Comparison of ENCODE assay signal across 20 cellular contexts in genomic region chr21:37511848-37512247, GRCh38.
DNase-seq lines count a peak whose midpoint lies in the region; ATAC-seq, FAIRE-seq and TF ChIP-seq lines count a peak whose summit lies in the region.
"Had no signal": no experiment of that assay in that cellular context is flagged by ENCODE, and none has a peak within 500 bp of the region (broad histone marks: within the 10 kb centered on the region; RNA-seq: fewer than 3 reads in every experiment).

No MANE protein-coding gene starts in this region.

- TF ChIP-seq CTCF in GM12878 (IDR thresholded peaks at IDR 0.05 in 2 of 3, conservative IDR thresholded peaks at IDR 0.05 in 1 of 3; ENCODE audit: control insufficient read depth in 2 of 3, extremely low read depth in 1 of 3, insufficient read depth in 1 of 3, low read depth in 3 of 3, low read length in 3 of 3) = no peak
- no peak for TF ChIP-seq CTCF in neutrophil (IDR thresholded peaks at IDR 0.05)
- no peak for TF ChIP-seq CTCF in D721Med (IDR thresholded peaks at IDR 0.05; ENCODE audit: insufficient read depth, missing control alignments)
- no peak for TF ChIP-seq CTCF in foreskin fibroblast (IDR thresholded peaks at IDR 0.05; ENCODE audit: low read depth, low read length)

- H3K4me1 Mint-ChIP-seq in activated naive CD4-positive, alpha-beta T cell treated with anti-CD3 and anti-CD28 coated beads, Interleukin-2, amount 50 U/mL, for 24 hours = peaks cover 8% of the 10 kb centered on the region
- H3K4me1 Mint-ChIP-seq in activated naive CD4-positive, alpha-beta T cell treated with anti-CD3 and anti-CD28 coated beads, Interleukin-2, amount 10 ng/mL, durations not matched to agents 7 days and 5 days = peaks cover 4% of the 10 kb centered on the region
- H3K4me1 Mint-ChIP-seq in IgD-negative memory B cell = peaks cover 6 to 16% (median 8%) of the 10 kb centered on the region in 3 donors

- peaks cover 25 to 60% of the 10 kb centered on the region in 2 experiments for H3K36me3 ChIP-seq in GM12878 (ENCODE audit: control insufficient read depth in 2 of 2, insufficient read depth in 2 of 2, low read length in 1 of 2)
- H3K36me3 ChIP-seq in neutrophil = peaks cover 84% of the 10 kb centered on the region

- H3K9ac ChIP-seq in GM12878 (ENCODE audit: control insufficient read depth, insufficient read depth, low read length) = no peak overlapping the region

- H2AFZ ChIP-seq in GM12878 (ENCODE audit: control insufficient read depth, low read depth, low read length) = no peak overlapping the region

- H3K4me3 ChIP-seq in GM12878 (no peak overlapping the region), neutrophil (ENCODE audit: low read depth in 1 of 2, low read length in 1 of 2) (no peak overlapping the region), foreskin fibroblast (ENCODE audit: low read depth in 1 of 2, low read length in 2 of 2) (no peak overlapping the region)

- CTCF ChIA-PET in activated naive CD4-positive, alpha-beta T cell treated with anti-CD3 and anti-CD28 coated beads, Interleukin-2, amount 10 ng/mL, durations not matched to agents 7 days and 5 days (lab: Charles Lee) = interaction anchor here (0.6 to 0.8 kb wide), 3 partner anchors 522 to 1447 kb away, joined by 3 read pairs; no protein-coding TSS in a partner anchor
- CTCF ChIA-PET in GM12878 (lab: Yijun Ruan, JAX) = interaction anchor here (0.6 to 1.9 kb wide), 4 partner anchors 15 to 780 kb away, joined by 3 to 8 read pairs (median 6); no protein-coding TSS in a partner anchor

- DNase-seq in activated naive CD4-positive, alpha-beta T cell treated with anti-CD3 and anti-CD28 coated beads, Interleukin-2, amount 10 ng/mL, durations not matched to agents 7 days and 5 days = no peak
- DNase-seq in GM12878 (ENCODE audit: low read depth, low spot score) = no peak
- no peak for DNase-seq in D721Med (ENCODE audit: insufficient read length, low spot score)
- no peak for DNase-seq in foreskin fibroblast
- DNase-seq: CD4-positive, CD25-positive, alpha-beta regulatory T cell; H7; KBM-7; MV-4-11; NCI-H1417; NCI-H187 treated with DMSO at 0.1 percent for 48 hours; NCI-H446; NCI-H69; SHP77 had no signal

- WGBS in GM12878 (ENCODE audit: insufficient coverage, insufficient replicate concordance, low lambda C conversion rate, missing lambda C conversion rate) = 93% methylated on average over 5 of the region's 5 CpGs

- H3K79me2 ChIP-seq in GM12878 (ENCODE audit: control insufficient read depth, insufficient read depth, low read length) = no peaks in the 10 kb centered on the region

- FAIRE-seq in GM12878 (lab: Jason Lieb, UNC) = no peak
- FAIRE-seq in D721Med (lab: Jason Lieb, UNC) = no peak
- FAIRE-seq: GM19239, HTR-8/SVneo had no signal

- H3K27ac ChIP-seq in GM12878 (ENCODE audit: control insufficient read depth, insufficient read depth) (no peak overlapping the region), neutrophil (peak overlapping the region; percentile 48)
- H3K27ac ChIP-seq: HL-60 had no signal

- TF ChIP-seq RAD21 in GM12878 (IDR thresholded peaks at IDR 0.05; ENCODE audit: insufficient read depth, low read depth, low read length) = no peak

- SMC1A ChIA-PET in GM12878 (lab: Charles Lee; ENCODE audit: uncharacterized antibody, unreplicated experiment) = interaction anchor here (1.0 to 1.8 kb wide), 5 partner anchors 10 to 46 kb away, joined by 3 to 7 read pairs (median 4); no protein-coding TSS in a partner anchor

- H3K27me3 ChIP-seq in GM12878 (replicated peaks in 1 of 2; ENCODE audit: control insufficient read depth in 2 of 2, insufficient read depth in 2 of 2, low read length in 1 of 2) (no peaks in the 10 kb centered on the region), neutrophil (no peaks in the 10 kb centered on the region)

- BruUV-seq in GM12878 (replicated peaks; lab: Mats Ljungman, UMichigan) = no TSS peak

- no peak for TF ChIP-seq EP300 in GM12878 (IDR thresholded peaks at IDR 0.05; ENCODE audit: borderline replicate concordance in 1 of 2, control insufficient read depth in 1 of 2, low read depth in 2 of 2, low read length in 2 of 2)

- 0 out of 2 replicates have a peak, but pooled peaks have one; percentile 13 for TF ChIP-seq POLR2A in GM12878 (IDR thresholded peaks at IDR 0.05; ENCODE audit: low read depth, low read length)

- intact Hi-C loops in GM12878 (cut with micrococcal nuclease; ENCODE audit: unreplicated experiment) = no loop called here

- H3K4me1 ChIP-seq in GM12878 (ENCODE audit: control insufficient read depth, insufficient read depth, low read length) (peaks cover 6% of the 10 kb centered on the region), neutrophil (ENCODE audit: control insufficient read depth in 1 of 2, insufficient read depth in 1 of 2, low read depth in 1 of 2, low read length in 1 of 2) (peaks cover 8 to 11% of the 10 kb centered on the region in 2 experiments)

- in situ Hi-C loops in GM12878 (cut with MboI) = no loop called here

- no peaks in the 10 kb centered on the region for H3K9me3 Mint-ChIP-seq in activated naive CD4-positive, alpha-beta T cell treated with anti-CD3 and anti-CD28 coated beads, Interleukin-2, amount 50 U/mL, for 24 hours
- no peaks in the 10 kb centered on the region for H3K9me3 Mint-ChIP-seq in activated naive CD4-positive, alpha-beta T cell treated with anti-CD3 and anti-CD28 coated beads, Interleukin-2, amount 10 ng/mL, durations not matched to agents 7 days and 5 days
- H3K9me3 Mint-ChIP-seq in IgD-negative memory B cell = no peaks in the 10 kb centered on the region

- peaks cover 11% of the 10 kb centered on the region for H3K36me3 Mint-ChIP-seq in activated naive CD4-positive, alpha-beta T cell treated with anti-CD3 and anti-CD28 coated beads, Interleukin-2, amount 50 U/mL, for 24 hours
- H3K36me3 Mint-ChIP-seq in activated naive CD4-positive, alpha-beta T cell treated with anti-CD3 and anti-CD28 coated beads, Interleukin-2, amount 10 ng/mL, durations not matched to agents 7 days and 5 days = peaks cover 52% of the 10 kb centered on the region
- H3K36me3 Mint-ChIP-seq in IgD-negative memory B cell = peaks cover 11% of the 10 kb centered on the region

- no peak overlapping the region for H3K4me3 Mint-ChIP-seq in activated naive CD4-positive, alpha-beta T cell treated with anti-CD3 and anti-CD28 coated beads, Interleukin-2, amount 50 U/mL, for 24 hours
- no peak overlapping the region for H3K4me3 Mint-ChIP-seq in activated naive CD4-positive, alpha-beta T cell treated with anti-CD3 and anti-CD28 coated beads, Interleukin-2, amount 10 ng/mL, durations not matched to agents 7 days and 5 days
- peak overlapping the region in 1 of 4 donors; percentile 27 for H3K4me3 Mint-ChIP-seq in IgD-negative memory B cell
- H3K4me3 Mint-ChIP-seq: B cell; CD4-positive, CD25-positive, alpha-beta regulatory T cell had no signal

- RAD21 ChIA-PET in GM12878 (lab: Charles Lee; ENCODE audit: unreplicated experiment) = no interaction called here

- no peaks in the 10 kb centered on the region for H4K20me1 ChIP-seq in GM12878 (ENCODE audit: control insufficient read depth, insufficient read depth)

- no peaks in the 10 kb centered on the region for H3K9me3 ChIP-seq in GM12878 (replicated peaks; ENCODE audit: control insufficient read depth, insufficient read depth, low read length)
- no peaks in the 10 kb centered on the region for H3K9me3 ChIP-seq in neutrophil

- POLR2A ChIA-PET in GM12878 (lab: Charles Lee) = interaction anchor here (0.8 kb wide), 1 partner anchor 14 kb away, joined by 3 read pairs; no protein-coding TSS in a partner anchor

- H3K27ac Mint-ChIP-seq in activated naive CD4-positive, alpha-beta T cell treated with anti-CD3 and anti-CD28 coated beads, Interleukin-2, amount 50 U/mL, for 24 hours = peak overlapping the region; percentile 1
- no peak overlapping the region for H3K27ac Mint-ChIP-seq in activated naive CD4-positive, alpha-beta T cell treated with anti-CD3 and anti-CD28 coated beads, Interleukin-2, amount 10 ng/mL, durations not matched to agents 7 days and 5 days
- H3K27ac Mint-ChIP-seq in IgD-negative memory B cell = peak overlapping the region in 2 of 3 donors; percentile 8 to 59

- H3K4me2 ChIP-seq in GM12878 (ENCODE audit: control insufficient read depth, insufficient read depth) = no peak overlapping the region

- ATAC-seq in GM12878 = no peak

- no peaks in the 10 kb centered on the region for H3K27me3 Mint-ChIP-seq in activated naive CD4-positive, alpha-beta T cell treated with anti-CD3 and anti-CD28 coated beads, Interleukin-2, amount 50 U/mL, for 24 hours
- H3K27me3 Mint-ChIP-seq in activated naive CD4-positive, alpha-beta T cell treated with anti-CD3 and anti-CD28 coated beads, Interleukin-2, amount 10 ng/mL, durations not matched to agents 7 days and 5 days = no peaks in the 10 kb centered on the region
- no peaks in the 10 kb centered on the region for H3K27me3 Mint-ChIP-seq in IgD-negative memory B cell
- H3K27me3 Mint-ChIP-seq: B cell; CD4-positive, CD25-positive, alpha-beta regulatory T cell had no signal

TF ChIP-seq in GM12878, 131 proteins besides CTCF, POLR2A, EP300 and RAD21 (continues in another document):
- no peak for TF ChIP-seq FOXK2 (IDR thresholded peaks at IDR 0.05)
- no peak for TF ChIP-seq MEF2B (IDR thresholded peaks at IDR 0.05; ENCODE audit: partially characterized antibody, poor library complexity, severe bottlenecking)
- no peak for TF ChIP-seq MXI1 (IDR thresholded peaks at IDR 0.05; ENCODE audit: low read depth, low read length)
- TF ChIP-seq IKZF1 (conservative IDR thresholded peaks at IDR 0.05) = no peak
- TF ChIP-seq ZZZ3 (IDR thresholded peaks at IDR 0.05; ENCODE audit: control insufficient read depth, insufficient read length, low read depth) = no peak
